31 cellular contexts compared by ENCODE assay signal in the genomic region with DNA sequence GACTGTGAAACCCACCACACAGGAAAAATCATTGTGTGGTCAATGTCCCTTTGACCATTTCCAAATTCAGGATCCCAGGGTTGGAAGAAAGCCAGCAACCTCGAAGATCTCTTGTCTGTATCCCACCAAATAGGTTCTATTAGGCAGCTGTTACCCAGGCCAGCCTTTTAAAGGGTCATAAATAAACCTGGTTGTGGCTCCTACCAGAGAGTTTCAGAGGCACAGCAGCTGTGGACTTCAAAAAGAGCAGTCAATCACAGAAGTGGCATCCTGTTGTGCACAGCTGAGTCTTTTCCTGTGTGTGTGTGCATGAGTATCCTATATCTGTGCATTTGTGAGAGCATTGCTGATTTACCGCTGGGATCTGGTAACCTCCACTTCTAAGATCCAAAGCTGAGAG. TPM values are rescaled to one million over a fixed set of nuclear protein-coding genes. Genes with fewer than 3 reads are reported as not detected.
"Had no signal": no experiment of that assay in that cellular context is flagged by ENCODE, and none has a peak within 500 bp of the region (broad histone marks: within the 10 kb centered on the region; RNA-seq: fewer than 3 reads in every experiment).

No MANE protein-coding gene starts in this region.

- FAIRE-seq: endometrium, kidney had no signal

- H3K4me3 ChIP-seq: adrenal gland, ascending aorta, left ventricle myocardium inferior, thyroid gland had no signal

- ATAC-seq: activated T-cell treated with anti-CD3 and anti-CD28 coated beads, Interleukin-2, amount 50 U/mL, for 4 hours; stimulated activated naive CD8-positive, alpha-beta T cell treated with anti-CD3 and anti-CD28 coated beads, Interleukin-15, Interleukin-2, amounts not matched to agents 100 U/mL and 50 U/mL, for 24 hours had no signal

- H3K9me3 Mint-ChIP-seq: activated T-helper 2 cell treated with anti-CD3 and anti-CD28 coated beads, Interferon-gamma antibody, Interleukin-2, Interleukin-4, amounts not matched to agents 10 μg/mL and 5 μg/mL and 100 μg/mL, durations not matched to agents 14 hours and 24 hours and 36 hours; dendritic cell treated with granulocyte-macrophage colony-stimulating factor and Interleukin-4, amounts not matched to agents 40 ng/mL and 50 ng/mL, for 4 days; neural crest cell had no signal

- DNase-seq: activated CD4-positive, alpha-beta T cell treated with anti-CD3 and anti-CD28 coated beads for 4 hours; activated CD4-positive, alpha-beta T cell treated with anti-CD3 and anti-CD28 coated beads, Interleukin-2, amount 50 U/mL, for 48 hours; activated CD4-positive, CD25-positive, alpha-beta regulatory T cell; activated CD8-positive, alpha-beta memory T cell treated with anti-CD3 and anti-CD28 coated beads, Interleukin-2, amount 50 U/mL, for 48 hours; activated naive CD4-positive, alpha-beta T cell; activated T-cell treated with anti-CD3 and anti-CD28 coated beads, Interleukin-2, amount 50 U/mL, for 4 hours; adrenal gland; brain microvascular endothelial cell; caudate nucleus; effector CD4-positive, alpha-beta T cell; erythroblast; foreskin melanocyte; kidney; left ventricle myocardium inferior; mammary epithelial cell; occipital lobe; stimulated activated CD4-positive, alpha-beta T cell treated with anti-CD3 and anti-CD28 coated beads, Interleukin-4, amount 100 ng/mL, for 4 hours; stimulated activated naive CD8-positive, alpha-beta T cell treated with anti-CD3 and anti-CD28 coated beads, Interleukin-15, Interleukin-2, amounts not matched to agents 100 U/mL and 50 U/mL, for 24 hours; T-helper 1 cell; T-helper 9 cell; thyroid gland had no signal

- H3K36me3 ChIP-seq: adrenal gland, ascending aorta, brain microvascular endothelial cell, left ventricle myocardium inferior, thyroid gland had no signal

- H3K4me1 ChIP-seq: adrenal gland, ascending aorta, left ventricle myocardium inferior, thyroid gland had no signal

- H3K4me1 Mint-ChIP-seq: neural crest cell had no signal

- H3K27ac ChIP-seq: adrenal gland, ascending aorta, brain microvascular endothelial cell, left ventricle myocardium inferior, thyroid gland had no signal

- H3K4me3 Mint-ChIP-seq: activated naive CD8-positive, alpha-beta T cell; activated T-cell treated with anti-CD3 and anti-CD28 coated beads, Interleukin-2, amount 50 U/mL, for 4 hours; dendritic cell treated with granulocyte-macrophage colony-stimulating factor and Interleukin-4, amounts not matched to agents 40 ng/mL and 50 ng/mL, for 4 days; neural crest cell had no signal

- H3K9me3 ChIP-seq: adrenal gland, ascending aorta, left ventricle myocardium inferior, thyroid gland had no signal

- H3K27me3 ChIP-seq: adrenal gland, ascending aorta, brain microvascular endothelial cell, thyroid gland had no signal

- H3K27ac Mint-ChIP-seq: activated naive CD8-positive, alpha-beta T cell; activated T-helper 2 cell treated with anti-CD3 and anti-CD28 coated beads, Interferon-gamma antibody, Interleukin-2, Interleukin-4, amounts not matched to agents 10 μg/mL and 5 μg/mL and 100 μg/mL, durations not matched to agents 14 hours and 24 hours and 36 hours; dendritic cell treated with granulocyte-macrophage colony-stimulating factor and Interleukin-4, amounts not matched to agents 40 ng/mL and 50 ng/mL, for 4 days had no signal

RNA-seq across cellular contexts. Expression of a gene that starts 23.8 kb away (rescaled TPM):
- total RNA-seq: activated CD8-positive, alpha-beta memory T cell treated with anti-CD3 and anti-CD28 coated beads for 36 hours; activated T-cell treated with anti-CD3 and anti-CD28 coated beads, Interleukin-2, amount 50 U/mL, for 4 hours; activated T-helper 2 cell treated with anti-CD3 and anti-CD28 coated beads, Interferon-gamma antibody, Interleukin-2, Interleukin-4, amounts not matched to agents 10 μg/mL and 5 μg/mL and 100 μg/mL, durations not matched to agents 14 hours and 24 hours and 36 hours; adrenal gland; ascending aorta; kidney; left ventricle myocardium inferior; neural crest cell; occipital lobe; posterior vena cava; subcutaneous adipose tissue; thyroid gland; ureter had no signal
- polyA plus RNA-seq: adrenal gland, mammary epithelial cell had no signal
